17 cellular contexts compared by ENCODE assay signal in genomic region chr16:85428899-85429775, GRCh38.
DNase-seq lines count a peak whose midpoint lies in the region; ATAC-seq, FAIRE-seq and TF ChIP-seq lines count a peak whose summit lies in the region.
"Had no signal": no experiment of that assay in that cellular context is flagged by ENCODE, and none has a peak within 500 bp of the region (broad histone marks: within the 10 kb centered on the region; RNA-seq: fewer than 3 reads in every experiment).

No MANE protein-coding gene starts in this region.

- no peak overlapping the region for H4K91ac ChIP-seq in H9 (ENCODE audit: insufficient read length, low read depth, low read length)
- peak overlapping the region; percentile 13 for H4K91ac ChIP-seq in neuronal stem cell (ENCODE audit: low read depth, low read length, poor library complexity)

- no peak for ATAC-seq in HG03565 (IDR thresholded peaks at IDR 0.05; ENCODE audit: unreplicated experiment)

- H3K9ac ChIP-seq in H9 (ENCODE audit: extremely low read depth, insufficient read length, low read length) (no peak overlapping the region), neuronal stem cell (ENCODE audit: low read depth, low read length, poor library complexity) (peak overlapping the region; percentile 31)
- H3K9ac ChIP-seq: parathyroid adenoma had no signal

- H3K36me3 ChIP-seq in neuronal stem cell (replicated peaks in 1 of 2; ENCODE audit: control insufficient read depth in 2 of 2, insufficient read depth in 2 of 2, low read length in 2 of 2), result no peaks in the 10 kb centered on the region

- H2BK20ac ChIP-seq in H9 (ENCODE audit: low read depth, low read length, poor library complexity, severe bottlenecking), result no peak overlapping the region

- no peak overlapping the region for H3T11ph ChIP-seq in H9 (ENCODE audit: low read length)

- POLR2A ChIA-PET in activated CD4-positive, alpha-beta memory T cell treated with anti-CD3 and anti-CD28 coated beads for 36 hours (lab: Charles Lee), result no interaction called here
- POLR2A ChIA-PET in activated CD4-positive, alpha-beta memory T cell treated with anti-CD3 and anti-CD28 coated beads, Interleukin-2, amount 10 ng/mL, durations not matched to agents 7 days and 5 days (lab: Charles Lee), result no interaction called here

- H3K27me3 ChIP-seq in H9 (ENCODE audit: insufficient read depth, low read length), result no peaks in the 10 kb centered on the region
- H3K27me3 ChIP-seq in neuronal stem cell (ENCODE audit: control insufficient read depth in 3 of 3, insufficient read depth in 3 of 3, low read depth in 1 of 3, low read length in 3 of 3), result no peaks in the 10 kb centered on the region

- H4K5ac ChIP-seq in H9 (ENCODE audit: insufficient read length, low read depth, low read length), result no peak overlapping the region

- H3K4me3 Mint-ChIP-seq in activated CD4-positive, alpha-beta memory T cell treated with anti-CD3 and anti-CD28 coated beads for 36 hours, result no peak overlapping the region
- H3K4me3 Mint-ChIP-seq in activated CD4-positive, alpha-beta memory T cell treated with anti-CD3 and anti-CD28 coated beads, Interleukin-2, amount 10 ng/mL, durations not matched to agents 7 days and 5 days, result no peak overlapping the region
- no peak overlapping the region for H3K4me3 Mint-ChIP-seq in H9
- H3K4me3 Mint-ChIP-seq in glutamatergic neuron (ENCODE audit: unreplicated experiment), result peak overlapping the region; percentile 44
- H3K4me3 Mint-ChIP-seq: activated CD4-positive, alpha-beta T cell treated with anti-CD3 and anti-CD28 coated beads, Interleukin-2, amount 10 ng/mL, durations not matched to agents 24 days and 14 days; activated naive CD4-positive, alpha-beta T cell treated with anti-CD3 and anti-CD28 coated beads, Interleukin-2, amount 50 U/mL, for 24 hours; CD4-positive, alpha-beta memory T cell had no signal

- peak; percentile 6 for DNase-seq in activated CD4-positive, alpha-beta memory T cell treated with anti-CD3 and anti-CD28 coated beads for 36 hours
- no peak for DNase-seq in activated CD4-positive, alpha-beta memory T cell treated with anti-CD3 and anti-CD28 coated beads, Interleukin-2, amount 10 ng/mL, durations not matched to agents 7 days and 5 days
- DNase-seq in H9 (no peak), glutamatergic neuron (no peak), neuronal stem cell (ENCODE audit: low spot score) (no peak), SKM-1 treated with dmso at 0.1 percent for 144 hours (lab: John Stamatoyannopoulos, UW; ENCODE audit: unreplicated experiment) (no peak), GM12891 (ENCODE audit: insufficient read length, low spot score) (no peak)
- DNase-seq: EL, foreskin melanocyte, HCEC 1CT, SHP77 treated with DMSO at 0.1 percent for 48 hours had no signal

- no peaks in the 10 kb centered on the region for H3K79me2 ChIP-seq in H9 (ENCODE audit: insufficient read depth, low read length)

- no peak overlapping the region for H2AK5ac ChIP-seq in H9 (ENCODE audit: insufficient read length, low read length)
- H2AK5ac ChIP-seq in neuronal stem cell (ENCODE audit: low read depth, low read length), result peak overlapping the region; percentile 51

- TF ChIP-seq CTCF in H9 (conservative IDR thresholded peaks at IDR 0.05) (peak; percentile 25; the same call in 2 of the 3 replicates), glutamatergic neuron (IDR thresholded peaks at IDR 0.05; ENCODE audit: partially characterized antibody, unreplicated experiment) (no peak)

- no peak overlapping the region for H2BK120ac ChIP-seq in H9 (ENCODE audit: low read depth, low read length, poor library complexity, severe bottlenecking)
- no peak overlapping the region for H2BK120ac ChIP-seq in neuronal stem cell (ENCODE audit: low read depth, low read length)

- no peak for TF ChIP-seq POLR2A in GM12891 (IDR thresholded peaks at IDR 0.05; ENCODE audit: low read depth, low read length)

- H2BK15ac ChIP-seq in H9 (ENCODE audit: low read depth, low read length) (no peak overlapping the region), neuronal stem cell (ENCODE audit: low read length) (no peak overlapping the region)

- H3K4ac ChIP-seq in H9 (ENCODE audit: low read depth, low read length) (no peak overlapping the region), neuronal stem cell (ENCODE audit: low read length) (no peak overlapping the region)

- no peak overlapping the region for H3K27ac Mint-ChIP-seq in activated CD4-positive, alpha-beta memory T cell treated with anti-CD3 and anti-CD28 coated beads for 36 hours
- no peak overlapping the region for H3K27ac Mint-ChIP-seq in activated CD4-positive, alpha-beta memory T cell treated with anti-CD3 and anti-CD28 coated beads, Interleukin-2, amount 10 ng/mL, durations not matched to agents 7 days and 5 days
- H3K27ac Mint-ChIP-seq in H9 (0 out of 7 replicates have a peak overlapping the region, but pooled peaks of 1 of the 3 experiments have one; percentile 8), glutamatergic neuron (ENCODE audit: unreplicated experiment) (peak overlapping the region; percentile 70)
- H3K27ac Mint-ChIP-seq: activated CD4-positive, alpha-beta T cell treated with anti-CD3 and anti-CD28 coated beads, Interleukin-2, amount 10 ng/mL, durations not matched to agents 24 days and 14 days; activated naive CD4-positive, alpha-beta T cell treated with anti-CD3 and anti-CD28 coated beads, Interleukin-2, amount 50 U/mL, for 24 hours had no signal

- no peak for FAIRE-seq in GM12891 (lab: Jason Lieb, UNC)
- FAIRE-seq: endometrium had no signal

- no peaks in the 10 kb centered on the region for H3K36me3 Mint-ChIP-seq in activated CD4-positive, alpha-beta memory T cell treated with anti-CD3 and anti-CD28 coated beads for 36 hours
- no peaks in the 10 kb centered on the region for H3K36me3 Mint-ChIP-seq in activated CD4-positive, alpha-beta memory T cell treated with anti-CD3 and anti-CD28 coated beads, Interleukin-2, amount 10 ng/mL, durations not matched to agents 7 days and 5 days (ENCODE audit: low read depth)
- H3K36me3 Mint-ChIP-seq in H9 (ENCODE audit: insufficient read depth in 1 of 3, low read depth in 3 of 3) (no peaks in the 10 kb centered on the region), glutamatergic neuron (ENCODE audit: unreplicated experiment) (no peaks in the 10 kb centered on the region)
- H3K36me3 Mint-ChIP-seq: activated naive CD4-positive, alpha-beta T cell treated with anti-CD3 and anti-CD28 coated beads, Interleukin-2, amount 50 U/mL, for 24 hours; CD4-positive, alpha-beta memory T cell had no signal

- H3K4me2 ChIP-seq in H9 (ENCODE audit: insufficient read depth, insufficient read length, low read length), result no peak overlapping the region
- no peak overlapping the region for H3K4me2 ChIP-seq in neuronal stem cell (ENCODE audit: insufficient read depth, low read length, poor library complexity, severe bottlenecking)

- intact Hi-C loops in activated CD4-positive, alpha-beta memory T cell treated with anti-CD3 and anti-CD28 coated beads for 36 hours (cut with micrococcal nuclease), result no loop called here

- no peak overlapping the region for H3K4me3 ChIP-seq in neuronal stem cell (ENCODE audit: low read length in 2 of 2)

- no peaks in the 10 kb centered on the region for H3K79me1 ChIP-seq in H9 (ENCODE audit: insufficient read depth, low read depth, low read length, poor library complexity, severe bottlenecking)
- no peaks in the 10 kb centered on the region for H3K79me1 ChIP-seq in neuronal stem cell (ENCODE audit: low read depth, low read length)

- peaks cover 9% of the 10 kb centered on the region for H3K27me3 Mint-ChIP-seq in activated CD4-positive, alpha-beta memory T cell treated with anti-CD3 and anti-CD28 coated beads for 36 hours
- H3K27me3 Mint-ChIP-seq in activated CD4-positive, alpha-beta memory T cell treated with anti-CD3 and anti-CD28 coated beads, Interleukin-2, amount 10 ng/mL, durations not matched to agents 7 days and 5 days, result no peaks in the 10 kb centered on the region
- H3K27me3 Mint-ChIP-seq in H9 (ENCODE audit: low read depth) (peaks cover 9% of the 10 kb centered on the region; the same call in 1 of the 2 replicates), glutamatergic neuron (ENCODE audit: unreplicated experiment) (peaks cover 16% of the 10 kb centered on the region)
- H3K27me3 Mint-ChIP-seq: activated naive CD4-positive, alpha-beta T cell treated with anti-CD3 and anti-CD28 coated beads, Interleukin-2, amount 50 U/mL, for 24 hours had no signal

- H4K20me1 ChIP-seq in H9 (ENCODE audit: control insufficient read depth, insufficient read depth, insufficient read length), result no peaks in the 10 kb centered on the region

- H3K9me3 ChIP-seq in H9 (ENCODE audit: control insufficient read depth, low read depth, low read length) (no peaks in the 10 kb centered on the region), neuronal stem cell (replicated peaks in 1 of 2; ENCODE audit: control insufficient read depth in 2 of 2, insufficient read depth in 1 of 2, low read depth in 1 of 2, low read length in 2 of 2) (no peaks in the 10 kb centered on the region)

- H3K23ac ChIP-seq in H9 (ENCODE audit: insufficient read length, low read depth, low read length) (no peak overlapping the region), neuronal stem cell (ENCODE audit: low read depth, low read length, poor library complexity) (peak overlapping the region; percentile 48)

- H3K18ac ChIP-seq in H9 (ENCODE audit: insufficient read length, low read depth, low read length) (no peak overlapping the region), neuronal stem cell (ENCODE audit: low read length) (peak overlapping the region; percentile 83)

- no peaks in the 10 kb centered on the region for H3K4me1 Mint-ChIP-seq in activated CD4-positive, alpha-beta memory T cell treated with anti-CD3 and anti-CD28 coated beads for 36 hours (ENCODE audit: low read depth)
- H3K4me1 Mint-ChIP-seq in activated CD4-positive, alpha-beta memory T cell treated with anti-CD3 and anti-CD28 coated beads, Interleukin-2, amount 10 ng/mL, durations not matched to agents 7 days and 5 days, result no peaks in the 10 kb centered on the region
- peaks cover 6 to 13% of the 10 kb centered on the region in 2 experiments; a peak in 3 of 4 replicates for H3K4me1 Mint-ChIP-seq in H9
- peaks cover 37% of the 10 kb centered on the region for H3K4me1 Mint-ChIP-seq in glutamatergic neuron (ENCODE audit: low read depth, unreplicated experiment)
- H3K4me1 Mint-ChIP-seq: activated CD4-positive, alpha-beta T cell treated with anti-CD3 and anti-CD28 coated beads, Interleukin-2, amount 10 ng/mL, durations not matched to agents 24 days and 14 days; activated naive CD4-positive, alpha-beta T cell treated with anti-CD3 and anti-CD28 coated beads, Interleukin-2, amount 50 U/mL, for 24 hours had no signal

- H2BK5ac ChIP-seq in H9 (ENCODE audit: insufficient read length, low read length), result no peak overlapping the region
- no peak overlapping the region for H2BK5ac ChIP-seq in neuronal stem cell (ENCODE audit: low read length)

- H3K27ac ChIP-seq in H9 (ENCODE audit: insufficient read length, low read depth, low read length) (no peak overlapping the region), neuronal stem cell (replicated peaks; ENCODE audit: low read length) (no peak overlapping the region)
- H3K27ac ChIP-seq: parathyroid adenoma had no signal

- H4K8ac ChIP-seq in H9 (replicated peaks; ENCODE audit: insufficient read length, low read depth, low read length) (no peak overlapping the region), neuronal stem cell (ENCODE audit: low read depth, low read length) (no peak overlapping the region)

- no CpG with 5 or more reads among the region's 25 CpGs for WGBS in H9 (ENCODE audit: extremely low coverage, insufficient read length, low lambda C conversion rate)
- WGBS in neuronal stem cell (ENCODE audit: extremely low coverage in 2 of 2, insufficient read length in 2 of 2, insufficient replicate concordance in 1 of 2), 2 donors, result no CpG with 5 or more reads among the region's 25 CpGs

- H3K56ac ChIP-seq in H9 (ENCODE audit: insufficient read length, low read depth, low read length), result no peak overlapping the region

- H3K14ac ChIP-seq in H9 (ENCODE audit: insufficient read depth, low read length) (no peak overlapping the region), neuronal stem cell (ENCODE audit: low read length) (peak overlapping the region; percentile 99)

- CTCF ChIA-PET in activated CD4-positive, alpha-beta memory T cell treated with anti-CD3 and anti-CD28 coated beads for 36 hours (lab: Charles Lee), result interaction anchor here (0.7 to 17.1 kb wide), 8 partner anchors 13 to 191 kb away, joined by 3 to 271 read pairs (median 4); partner anchors contain the start of gene GSE1
- CTCF ChIA-PET in activated CD4-positive, alpha-beta memory T cell treated with anti-CD3 and anti-CD28 coated beads, Interleukin-2, amount 10 ng/mL, durations not matched to agents 7 days and 5 days (lab: Charles Lee), result interaction anchor here (0.6 to 1.2 kb wide), 5 partner anchors 9 to 18 kb away, joined by 3 to 5 read pairs (median 4); no protein-coding TSS in a partner anchor

- H2BK12ac ChIP-seq in H9 (ENCODE audit: insufficient read length, low read depth, low read length), result no peak overlapping the region
- H2BK12ac ChIP-seq in neuronal stem cell (ENCODE audit: low read length), result peak overlapping the region; percentile 76

- no peaks in the 10 kb centered on the region for H3K23me2 ChIP-seq in H9 (ENCODE audit: insufficient read length, low read depth, low read length, poor library complexity, severe bottlenecking)

- H3K4me1 ChIP-seq in H9 (ENCODE audit: insufficient read depth, low read length) (no peaks in the 10 kb centered on the region), neuronal stem cell (ENCODE audit: control insufficient read depth in 2 of 2, insufficient read depth in 1 of 2, low read depth in 1 of 2, low read length in 2 of 2) (peaks cover 0 to 7% of the 10 kb centered on the region in 2 donors)
- H3K4me1 ChIP-seq: parathyroid adenoma had no signal

- no peaks in the 10 kb centered on the region for H3K9me3 Mint-ChIP-seq in activated CD4-positive, alpha-beta memory T cell treated with anti-CD3 and anti-CD28 coated beads for 36 hours
- no peaks in the 10 kb centered on the region for H3K9me3 Mint-ChIP-seq in activated CD4-positive, alpha-beta memory T cell treated with anti-CD3 and anti-CD28 coated beads, Interleukin-2, amount 10 ng/mL, durations not matched to agents 7 days and 5 days
- no peaks in the 10 kb centered on the region for H3K9me3 Mint-ChIP-seq in H9
- H3K9me3 Mint-ChIP-seq in glutamatergic neuron (ENCODE audit: unreplicated experiment), result peaks cover 9% of the 10 kb centered on the region
- H3K9me3 Mint-ChIP-seq: activated CD4-positive, alpha-beta T cell treated with anti-CD3 and anti-CD28 coated beads, Interleukin-2, amount 10 ng/mL, durations not matched to agents 24 days and 14 days; activated naive CD4-positive, alpha-beta T cell treated with anti-CD3 and anti-CD28 coated beads, Interleukin-2, amount 50 U/mL, for 24 hours; CD4-positive, alpha-beta memory T cell had no signal

- no peak overlapping the region for H2AFZ ChIP-seq in H9 (ENCODE audit: low read length)
- H2AFZ ChIP-seq in neuronal stem cell (ENCODE audit: low read length), result no peak overlapping the region
- H2AFZ ChIP-seq: parathyroid adenoma had no signal
